Comparison of ENCODE assay signal across 8 cellular contexts in the genomic region with DNA sequence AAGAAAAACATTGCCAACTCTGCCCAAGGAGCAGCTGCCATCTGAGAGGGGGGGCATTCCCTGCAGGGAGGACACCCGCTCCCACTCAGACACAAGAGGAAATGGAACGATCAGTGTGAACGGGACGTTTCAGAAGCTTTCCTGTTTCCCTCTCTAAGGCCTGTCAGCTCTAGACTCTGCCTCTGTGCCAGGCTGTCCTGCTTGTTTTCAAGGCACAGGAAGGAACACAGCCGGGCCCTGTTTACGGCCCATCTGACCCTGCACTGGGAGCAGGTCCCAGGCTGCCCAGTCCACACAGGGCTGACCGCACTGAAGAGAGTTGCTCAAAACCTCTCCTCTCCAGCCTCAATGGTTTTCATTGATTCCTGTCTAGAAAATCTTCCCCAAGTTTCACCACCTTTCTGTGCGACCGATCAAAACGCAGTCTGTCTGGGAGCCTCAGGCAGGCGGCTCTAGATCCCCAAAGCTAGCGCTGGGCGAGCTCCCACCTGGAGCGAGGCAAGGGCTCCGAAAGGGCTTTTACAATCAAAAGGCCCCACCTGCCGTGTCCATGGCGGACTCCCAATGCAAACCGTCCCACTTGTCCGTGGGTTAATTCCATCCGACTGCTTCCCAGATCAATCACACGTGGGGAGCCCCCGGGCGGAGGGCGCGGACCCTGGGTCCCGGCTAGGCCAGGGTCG. TPM values are rescaled to one million over a fixed set of nuclear protein-coding genes. Genes with fewer than 3 reads are reported as not detected.
A peak's percentile ranks its signal among the peaks of the same experiment; 100 is the strongest.
DNase-seq lines count a peak whose midpoint lies in the region; ATAC-seq and TF ChIP-seq lines count a peak whose summit lies in the region.

No MANE protein-coding gene starts in this region.

- intact Hi-C loops in natural killer cell (cut with micrococcal nuclease): loop anchor here (2.0 to 10.0 kb wide), 2 partner anchors 13 to 329 kb away; partner anchors contain the start of gene ZFPM1

- peak overlapping the region; percentile 81 for H3K9ac ChIP-seq in SK-N-SH

- TF ChIP-seq POLR2A in GM18505 (IDR thresholded peaks at IDR 0.05; ENCODE audit: borderline replicate concordance, extremely low read depth, insufficient read depth, insufficient read length): peak; percentile 43

- no peaks in the 10 kb centered on the region for H3K36me3 Mint-ChIP-seq in natural killer cell

- H3K4me1 ChIP-seq in SK-N-SH (ENCODE audit: control insufficient read depth in 1 of 2, insufficient read depth in 2 of 2, low read depth in 1 of 2, low read length in 1 of 2): peaks cover 0 to 41% of the 10 kb centered on the region in 2 experiments; a peak in 3 of 4 replicates

- peak overlapping the region; percentile 92 for H3K4me3 Mint-ChIP-seq in natural killer cell

- H3K27me3 Mint-ChIP-seq in natural killer cell (ENCODE audit: low read depth in 2 of 2): no peaks in the 10 kb centered on the region

- peaks cover 20% of the 10 kb centered on the region for H3F3A ChIP-seq in SK-N-SH (replicated peaks; ENCODE audit: insufficient read depth)

- H3K27ac ChIP-seq in SK-N-SH (ENCODE audit: low read depth in 2 of 2, low read length in 1 of 2): peak overlapping the region; percentile 31 to 84; a peak in 3 of 4 replicates

- 52% methylated on average over 17 of the region's 27 CpGs for WGBS in SK-N-SH (ENCODE audit: low lambda C conversion rate)

- H3K27me3 ChIP-seq in SK-N-SH (ENCODE audit: insufficient read depth): no peaks in the 10 kb centered on the region

- peak overlapping the region; percentile 58 to 76; a peak in 3 of 4 replicates for H3K4me3 ChIP-seq in SK-N-SH (ENCODE audit: low read depth in 2 of 2, low read length in 1 of 2)

- H3K4me1 Mint-ChIP-seq in natural killer cell: peaks cover 42 to 53% of the 10 kb centered on the region in 2 donors

- H3K79me2 ChIP-seq in SK-N-SH (ENCODE audit: insufficient read depth): peaks cover 67% of the 10 kb centered on the region

- no peak overlapping the region for H2AFZ ChIP-seq in SK-N-SH (ENCODE audit: low read depth)

- no peaks in the 10 kb centered on the region for H3K36me3 ChIP-seq in SK-N-SH (replicated peaks in 1 of 2; ENCODE audit: control insufficient read depth in 1 of 2, insufficient read depth in 2 of 2, low read length in 1 of 2)

- no peaks in the 10 kb centered on the region for H3K9me3 ChIP-seq in SK-N-SH

- TF ChIP-seq RAD21 in SK-N-SH (IDR thresholded peaks at IDR 0.05; ENCODE audit: low read length): no peak

- ATAC-seq in GM18505 (IDR thresholded peaks at IDR 0.05; ENCODE audit: unreplicated experiment) (no peak), esophagus mucosa (peak; percentile 4), natural killer cell (no peak), GM19455 (IDR thresholded peaks at IDR 0.05; ENCODE audit: unreplicated experiment) (no peak), HG03354 (IDR thresholded peaks at IDR 0.05; ENCODE audit: poor library complexity, severe bottlenecking, unreplicated experiment) (no peak)

- peak overlapping the region; percentile 91 for H3K4me2 ChIP-seq in SK-N-SH

- peaks cover 54% of the 10 kb centered on the region for H4K20me1 ChIP-seq in SK-N-SH (ENCODE audit: insufficient read depth)

- POLR2A ChIA-PET in SK-N-SH (lab: Yijun Ruan, JAX): no interaction called here

- H3K9me3 Mint-ChIP-seq in natural killer cell: no peaks in the 10 kb centered on the region

- CTCF ChIA-PET in SK-N-SH (lab: Yijun Ruan, JAX): interaction anchor here (0.7 to 2.2 kb wide), 7 partner anchors 10 to 50 kb away, joined by 3 to 5 read pairs (median 4); no protein-coding TSS in a partner anchor

- TF ChIP-seq EP300 in SK-N-SH (IDR thresholded peaks at IDR 0.05; ENCODE audit: borderline replicate concordance in 1 of 2, low read depth in 1 of 2, low read length in 1 of 2): no peak

- no peak for TF ChIP-seq CTCF in SK-N-SH (IDR thresholded peaks at IDR 0.05)
- no peak for TF ChIP-seq CTCF in natural killer cell (IDR thresholded peaks at IDR 0.05)

- H3K27ac Mint-ChIP-seq in natural killer cell: peak overlapping the region; percentile 82 to 91

- no peaks in the 10 kb centered on the region for H3K9me2 ChIP-seq in SK-N-SH

- DNase-seq in SK-N-SH (no peak), natural killer cell (no peak), GM19240 (ENCODE audit: insufficient read length, low spot score) (no peak), NCI-H146 treated with DMSO at 0.1 percent for 48 hours (lab: John Stamatoyannopoulos, UW; ENCODE audit: unreplicated experiment) (no peak)

TF ChIP-seq in SK-N-SH, 30 proteins besides CTCF, POLR2A, EP300 and RAD21:
- TF ChIP-seq PBX3 (IDR thresholded peaks at IDR 0.05) (0 out of 2 replicates have a peak, but pooled peaks have one; percentile 7), ZBTB33 (IDR thresholded peaks at IDR 0.05; ENCODE audit: borderline replicate concordance, low read depth) (no peak)
TF ChIP-seq in SK-N-SH: peak in this region for 1.

RNA-seq across cellular contexts. Expression of gene PIEZO1, which starts 1.5 kb away (rescaled TPM):
- 111 and 184 TPM in 2 replicates for polyA plus RNA-seq in SK-N-SH (2012; rRNA removed)
- polyA plus RNA-seq in SK-N-SH (2012; cell fraction: cytosol; rRNA removed): 45.3 and 86.3 TPM in 2 replicates
- polyA plus RNA-seq in SK-N-SH (2012; cell fraction: nucleus; rRNA removed): 670 and 1,039 TPM in 2 replicates
- total RNA-seq in esophagus mucosa (64.7 TPM), natural killer cell (100 to 1,000 TPM; 172 to 197 (median 183) TPM)

RNA-seq across cellular contexts. Expression of gene CDT1, which starts 20.1 kb away (rescaled TPM):
- polyA plus RNA-seq in SK-N-SH (2012; rRNA removed): 3.1 and 6.1 TPM in 2 replicates
- polyA plus RNA-seq in SK-N-SH (2012; cell fraction: cytosol; rRNA removed): 1.5 and 4.3 TPM in 2 replicates
- polyA plus RNA-seq in SK-N-SH (2012; cell fraction: nucleus; rRNA removed): 8.0 and 8.2 TPM in 2 replicates
- total RNA-seq in esophagus mucosa (21.6 TPM), natural killer cell (1 to 10 TPM; 2.2 to 3.8 (median 2.6) TPM)

RNA-seq across cellular contexts. Expression of gene APRT, which starts 28.2 kb away (rescaled TPM):
- 178 and 192 TPM in 2 replicates for polyA plus RNA-seq in SK-N-SH (2012; rRNA removed)
- 87.4 and 115 TPM in 2 replicates for polyA plus RNA-seq in SK-N-SH (2012; cell fraction: cytosol; rRNA removed)
- polyA plus RNA-seq in SK-N-SH (2012; cell fraction: nucleus; rRNA removed): 186 and 231 TPM in 2 replicates
- 207 TPM for total RNA-seq in esophagus mucosa
- total RNA-seq in natural killer cell: 100 to 1,000 TPM; 118 to 123 (median 120) TPM
